ENCODE assay signal across 33 cellular contexts in the genomic region with DNA sequence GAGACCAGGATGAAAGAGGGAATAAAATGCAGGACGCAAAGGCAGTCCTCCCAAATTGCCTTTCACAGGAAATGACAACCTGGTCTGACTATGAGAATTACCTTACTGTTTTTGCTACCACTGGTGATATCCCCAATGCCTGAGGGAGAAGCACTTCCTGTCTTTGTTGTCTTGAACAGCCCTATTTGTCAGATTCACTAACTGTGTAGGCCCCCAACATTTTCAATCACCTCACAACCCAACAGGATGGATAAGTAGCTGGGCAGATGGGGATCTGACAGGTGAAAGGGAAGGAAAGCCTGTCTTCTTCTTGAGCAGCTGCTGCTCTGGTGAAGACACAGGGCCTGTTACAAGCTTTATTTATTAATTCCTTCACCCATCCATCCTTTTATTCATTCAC. TPM values are rescaled to one million over a fixed set of nuclear protein-coding genes. Genes with fewer than 3 reads are reported as not detected.
"Had no signal": no experiment of that assay in that cellular context is flagged by ENCODE, and none has a peak within 500 bp of the region (broad histone marks: within the 10 kb centered on the region; RNA-seq: fewer than 3 reads in every experiment).

No MANE protein-coding gene starts in this region.

- H3K4me1 Mint-ChIP-seq: activated B cell treated with CpG ODN at 0.5 μM for 24 hours; activated T-helper 17 cell treated with anti-CD3 and anti-CD28 coated beads, Interleukin-2, amount 50 U/mL, for 72 hours had no signal

- H3K27me3 Mint-ChIP-seq: activated naive CD4-positive, alpha-beta T cell treated with anti-CD3 and anti-CD28 coated beads, Interleukin-2, amount 50 U/mL, for 24 hours; activated naive CD8-positive, alpha-beta T cell treated with anti-CD3 and anti-CD28 coated beads, Interleukin-2, amount 10 ng/mL, durations not matched to agents 7 days and 5 days; activated T-helper 17 cell treated with anti-CD3 and anti-CD28 coated beads, Interleukin-2, amount 50 U/mL, for 72 hours; T-helper 17 cell had no signal

- H3K36me3 Mint-ChIP-seq: activated naive CD4-positive, alpha-beta T cell treated with anti-CD3 and anti-CD28 coated beads, Interleukin-2, amount 50 U/mL, for 24 hours had no signal

- H3K4me3 Mint-ChIP-seq: activated B cell treated with CpG ODN at 0.5 μM for 24 hours; activated CD4-positive, alpha-beta T cell treated with anti-CD3 and anti-CD28 coated beads for 36 hours; activated CD8-positive, alpha-beta T cell treated with anti-CD3 and anti-CD28 coated beads, Interleukin-2, amount 10 ng/mL, durations not matched to agents 7 days and 5 days; activated naive CD4-positive, alpha-beta T cell treated with anti-CD3 and anti-CD28 coated beads, Interleukin-2, amount 50 U/mL, for 24 hours; activated naive CD8-positive, alpha-beta T cell treated with anti-CD3 and anti-CD28 coated beads, Interleukin-2, amount 10 ng/mL, durations not matched to agents 7 days and 5 days; activated T-cell treated with anti-CD3 and anti-CD28 coated beads, Interleukin-2, amount 50 U/mL, for 4 hours; activated T-helper 17 cell treated with anti-CD3 and anti-CD28 coated beads, Interleukin-2, amount 50 U/mL, for 72 hours; T-helper 17 cell; T-helper 2 cell treated with Interferon-gamma antibody and Interleukin-4, amounts not matched to agents 5 μg/mL and 100 μg/mL, for 36 hours had no signal

- H3K27ac Mint-ChIP-seq: activated B cell treated with CpG ODN at 0.5 μM for 24 hours; activated CD4-positive, alpha-beta T cell treated with anti-CD3 and anti-CD28 coated beads for 36 hours; activated CD8-positive, alpha-beta T cell treated with anti-CD3 and anti-CD28 coated beads, Interleukin-2, amount 10 ng/mL, durations not matched to agents 7 days and 5 days; activated naive CD4-positive, alpha-beta T cell treated with anti-CD3 and anti-CD28 coated beads, Interleukin-2, amount 50 U/mL, for 24 hours; activated T-helper 17 cell treated with anti-CD3 and anti-CD28 coated beads, Interleukin-2, amount 50 U/mL, for 72 hours; T-helper 17 cell; T-helper 2 cell treated with Interferon-gamma antibody and Interleukin-4, amounts not matched to agents 5 μg/mL and 100 μg/mL, for 36 hours had no signal

- ATAC-seq: activated CD4-positive, alpha-beta T cell treated with anti-CD3 and anti-CD28 coated beads for 36 hours; activated CD4-positive, CD25-positive, alpha-beta regulatory T cell treated with anti-CD3 and anti-CD28 coated beads, Interleukin-2, amount 50 U/mL, for 24 hours; activated CD8-positive, alpha-beta T cell treated with anti-CD3 and anti-CD28 coated beads, Interleukin-2, amount 10 ng/mL, durations not matched to agents 7 days and 5 days; activated T-cell treated with anti-CD3 and anti-CD28 coated beads, Interleukin-2, amount 50 U/mL, for 4 hours; activated T-helper 17 cell treated with anti-CD3 and anti-CD28 coated beads, Interleukin-2, amount 50 U/mL, for 72 hours; esophagus mucosa; foreskin keratinocyte; gastroesophageal sphincter; heart right ventricle; T-helper 17 cell had no signal

- DNase-seq: activated B cell treated with CpG ODN at 0.5 μM for 24 hours; activated CD4-positive, alpha-beta T cell treated with anti-CD3 and anti-CD28 coated beads for 36 hours; activated CD4-positive, alpha-beta T cell treated with anti-CD3 and anti-CD28 coated beads, Interleukin-2, amount 50 U/mL, for 1 hour; activated CD4-positive, alpha-beta T cell treated with anti-CD3 and anti-CD28 coated beads, Interleukin-2, amount 50 U/mL, for 48 hours; activated CD8-positive, alpha-beta T cell treated with anti-CD3 and anti-CD28 coated beads, Interleukin-2, amount 10 ng/mL, durations not matched to agents 7 days and 5 days; activated effector memory CD4-positive, alpha-beta T cell treated with Interleukin-2 at 50 U/mL for 16 hours; activated gamma-delta T cell treated with Interleukin-2 at 50 U/mL for 16 hours; activated naive CD4-positive, alpha-beta T cell treated with Interleukin-2 at 50 U/mL for 16 hours; activated naive CD8-positive, alpha-beta T cell treated with anti-CD3 and anti-CD28 coated beads, Interleukin-2, amount 10 ng/mL, durations not matched to agents 7 days and 5 days; activated T-cell treated with anti-CD3 and anti-CD28 coated beads, Interleukin-2, amount 50 U/mL, for 4 hours; brain microvascular endothelial cell; caudate nucleus; cortex of kidney; effector CD8-positive, alpha-beta T cell; foreskin keratinocyte; heart right ventricle; T-helper 1 cell; T-helper 17 cell; T1000; WERI-Rb-1 had no signal

- H3K9me3 Mint-ChIP-seq: activated B cell treated with CpG ODN at 0.5 μM for 24 hours; activated naive CD4-positive, alpha-beta T cell treated with anti-CD3 and anti-CD28 coated beads, Interleukin-2, amount 50 U/mL, for 24 hours; activated T-cell treated with anti-CD3 and anti-CD28 coated beads, Interleukin-2, amount 50 U/mL, for 4 hours; activated T-helper 17 cell treated with anti-CD3 and anti-CD28 coated beads, Interleukin-2, amount 50 U/mL, for 72 hours; T-helper 2 cell treated with Interferon-gamma antibody and Interleukin-4, amounts not matched to agents 5 μg/mL and 100 μg/mL, for 36 hours had no signal

RNA-seq across cellular contexts. Expression of gene ESM1, which starts 9.7 kb away (rescaled TPM):
- total RNA-seq: activated B cell treated with CpG ODN at 0.5 μM for 24 hours; activated CD4-positive, alpha-beta T cell treated with anti-CD3 and anti-CD28 coated beads for 36 hours; activated CD8-positive, alpha-beta memory T cell treated with anti-CD3 and anti-CD28 coated beads for 36 hours; activated CD8-positive, alpha-beta T cell treated with anti-CD3 and anti-CD28 coated beads, Interleukin-2, amount 10 ng/mL, durations not matched to agents 7 days and 5 days; ascending aorta; chondrocyte; esophagus mucosa; T-helper 17 cell had no signal

RNA-seq across cellular contexts. Expression of gene GZMK, which starts 48.4 kb away (rescaled TPM):
- total RNA-seq: activated B cell treated with CpG ODN at 0.5 μM for 24 hours; activated CD4-positive, alpha-beta T cell treated with anti-CD3 and anti-CD28 coated beads for 36 hours; ascending aorta; chondrocyte; dermis microvascular lymphatic vessel endothelial cell; epithelial cell of proximal tubule; esophagus mucosa; foreskin keratinocyte; glomerular endothelial cell; hepatocyte had no signal
